Comparison of ENCODE assay signal across 1 cellular context in the genomic region with DNA sequence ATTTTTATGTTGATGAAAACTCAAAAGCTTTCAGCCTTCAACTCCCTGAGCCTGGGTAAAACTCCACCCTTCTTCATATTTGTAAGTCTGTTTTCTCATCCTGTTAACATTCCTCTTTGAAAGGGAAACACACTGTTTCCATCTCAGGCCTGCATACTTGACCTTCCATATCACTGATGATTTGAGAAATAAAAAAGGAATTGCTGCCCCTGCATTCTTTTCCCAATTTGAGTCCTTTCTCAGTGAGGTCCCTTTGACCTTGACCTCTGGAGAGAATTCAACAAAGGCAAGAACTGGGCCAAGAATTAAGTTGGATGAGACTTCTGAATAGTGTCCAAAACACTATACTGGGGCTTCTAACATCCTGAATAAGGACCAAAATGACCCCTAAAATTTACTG.
TF ChIP-seq lines count a peak whose summit lies in the region.

No MANE protein-coding gene starts in this region.

TF ChIP-seq in WTC11, 78 proteins besides CTCF, POLR2A, EP300 and RAD21 (continued from another document):
- TF ChIP-seq TP53 (CRISPR knock-in tag; IDR thresholded peaks at IDR 0.05) (no peak), NFE2L1 (CRISPR knock-in tag; IDR thresholded peaks at IDR 0.05) (no peak), ZNF219 (CRISPR knock-in tag; IDR thresholded peaks at IDR 0.05; ENCODE audit: borderline replicate concordance) (no peak), GABPB1 (CRISPR knock-in tag; IDR thresholded peaks at IDR 0.05) (no peak), MYBL2 (CRISPR knock-in tag; IDR thresholded peaks at IDR 0.05) (no peak), SP1 (CRISPR knock-in tag; conservative IDR thresholded peaks at IDR 0.05) (no peak), ESRRA (CRISPR knock-in tag; IDR thresholded peaks at IDR 0.05; ENCODE audit: borderline replicate concordance) (no peak), GRHL2 (CRISPR knock-in tag; IDR thresholded peaks at IDR 0.05; ENCODE audit: insufficient replicate concordance, severe bottlenecking) (no peak), NR3C1 (CRISPR knock-in tag; conservative IDR thresholded peaks at IDR 0.05; ENCODE audit: low read depth) (no peak), OVOL2 (CRISPR knock-in tag; IDR thresholded peaks at IDR 0.05; ENCODE audit: borderline replicate concordance) (no peak), NFATC4 (CRISPR knock-in tag; IDR thresholded peaks at IDR 0.05) (no peak), IRF2 (CRISPR knock-in tag; IDR thresholded peaks at IDR 0.05; ENCODE audit: borderline replicate concordance, low read depth) (no peak), ZBTB21 (CRISPR knock-in tag; IDR thresholded peaks at IDR 0.05; ENCODE audit: borderline replicate concordance) (no peak)
- TF ChIP-seq, protein P1, sequence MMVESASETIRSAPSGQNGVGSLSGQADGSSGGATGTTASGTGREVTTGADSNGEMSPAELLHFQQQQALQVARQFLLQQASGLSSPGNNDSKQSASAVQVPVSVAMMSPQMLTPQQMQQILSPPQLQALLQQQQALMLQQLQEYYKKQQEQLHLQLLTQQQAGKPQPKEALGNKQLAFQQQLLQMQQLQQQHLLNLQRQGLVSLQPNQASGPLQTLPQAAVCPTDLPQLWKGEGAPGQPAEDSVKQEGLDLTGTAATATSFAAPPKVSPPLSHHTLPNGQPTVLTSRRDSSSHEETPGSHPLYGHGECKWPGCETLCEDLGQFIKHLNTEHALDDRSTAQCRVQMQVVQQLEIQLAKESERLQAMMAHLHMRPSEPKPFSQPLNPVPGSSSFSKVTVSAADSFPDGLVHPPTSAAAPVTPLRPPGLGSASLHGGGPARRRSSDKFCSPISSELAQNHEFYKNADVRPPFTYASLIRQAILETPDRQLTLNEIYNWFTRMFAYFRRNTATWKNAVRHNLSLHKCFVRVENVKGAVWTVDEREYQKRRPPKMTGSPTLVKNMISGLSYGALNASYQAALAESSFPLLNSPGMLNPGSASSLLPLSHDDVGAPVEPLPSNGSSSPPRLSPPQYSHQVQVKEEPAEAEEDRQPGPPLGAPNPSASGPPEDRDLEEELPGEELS (CRISPR knock-in tag; IDR thresholded peaks at IDR 0.05): no peak
- TF ChIP-seq, protein P2, sequence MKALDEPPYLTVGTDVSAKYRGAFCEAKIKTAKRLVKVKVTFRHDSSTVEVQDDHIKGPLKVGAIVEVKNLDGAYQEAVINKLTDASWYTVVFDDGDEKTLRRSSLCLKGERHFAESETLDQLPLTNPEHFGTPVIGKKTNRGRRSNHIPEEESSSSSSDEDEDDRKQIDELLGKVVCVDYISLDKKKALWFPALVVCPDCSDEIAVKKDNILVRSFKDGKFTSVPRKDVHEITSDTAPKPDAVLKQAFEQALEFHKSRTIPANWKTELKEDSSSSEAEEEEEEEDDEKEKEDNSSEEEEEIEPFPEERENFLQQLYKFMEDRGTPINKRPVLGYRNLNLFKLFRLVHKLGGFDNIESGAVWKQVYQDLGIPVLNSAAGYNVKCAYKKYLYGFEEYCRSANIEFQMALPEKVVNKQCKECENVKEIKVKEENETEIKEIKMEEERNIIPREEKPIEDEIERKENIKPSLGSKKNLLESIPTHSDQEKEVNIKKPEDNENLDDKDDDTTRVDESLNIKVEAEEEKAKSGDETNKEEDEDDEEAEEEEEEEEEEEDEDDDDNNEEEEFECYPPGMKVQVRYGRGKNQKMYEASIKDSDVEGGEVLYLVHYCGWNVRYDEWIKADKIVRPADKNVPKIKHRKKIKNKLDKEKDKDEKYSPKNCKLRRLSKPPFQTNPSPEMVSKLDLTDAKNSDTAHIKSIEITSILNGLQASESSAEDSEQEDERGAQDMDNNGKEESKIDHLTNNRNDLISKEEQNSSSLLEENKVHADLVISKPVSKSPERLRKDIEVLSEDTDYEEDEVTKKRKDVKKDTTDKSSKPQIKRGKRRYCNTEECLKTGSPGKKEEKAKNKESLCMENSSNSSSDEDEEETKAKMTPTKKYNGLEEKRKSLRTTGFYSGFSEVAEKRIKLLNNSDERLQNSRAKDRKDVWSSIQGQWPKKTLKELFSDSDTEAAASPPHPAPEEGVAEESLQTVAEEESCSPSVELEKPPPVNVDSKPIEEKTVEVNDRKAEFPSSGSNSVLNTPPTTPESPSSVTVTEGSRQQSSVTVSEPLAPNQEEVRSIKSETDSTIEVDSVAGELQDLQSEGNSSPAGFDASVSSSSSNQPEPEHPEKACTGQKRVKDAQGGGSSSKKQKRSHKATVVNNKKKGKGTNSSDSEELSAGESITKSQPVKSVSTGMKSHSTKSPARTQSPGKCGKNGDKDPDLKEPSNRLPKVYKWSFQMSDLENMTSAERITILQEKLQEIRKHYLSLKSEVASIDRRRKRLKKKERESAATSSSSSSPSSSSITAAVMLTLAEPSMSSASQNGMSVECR (CRISPR knock-in tag; IDR thresholded peaks at IDR 0.05; ENCODE audit: borderline replicate concordance): no peak
- TF ChIP-seq, protein P3, sequence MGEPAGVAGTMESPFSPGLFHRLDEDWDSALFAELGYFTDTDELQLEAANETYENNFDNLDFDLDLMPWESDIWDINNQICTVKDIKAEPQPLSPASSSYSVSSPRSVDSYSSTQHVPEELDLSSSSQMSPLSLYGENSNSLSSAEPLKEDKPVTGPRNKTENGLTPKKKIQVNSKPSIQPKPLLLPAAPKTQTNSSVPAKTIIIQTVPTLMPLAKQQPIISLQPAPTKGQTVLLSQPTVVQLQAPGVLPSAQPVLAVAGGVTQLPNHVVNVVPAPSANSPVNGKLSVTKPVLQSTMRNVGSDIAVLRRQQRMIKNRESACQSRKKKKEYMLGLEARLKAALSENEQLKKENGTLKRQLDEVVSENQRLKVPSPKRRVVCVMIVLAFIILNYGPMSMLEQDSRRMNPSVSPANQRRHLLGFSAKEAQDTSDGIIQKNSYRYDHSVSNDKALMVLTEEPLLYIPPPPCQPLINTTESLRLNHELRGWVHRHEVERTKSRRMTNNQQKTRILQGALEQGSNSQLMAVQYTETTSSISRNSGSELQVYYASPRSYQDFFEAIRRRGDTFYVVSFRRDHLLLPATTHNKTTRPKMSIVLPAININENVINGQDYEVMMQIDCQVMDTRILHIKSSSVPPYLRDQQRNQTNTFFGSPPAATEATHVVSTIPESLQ (CRISPR knock-in tag; IDR thresholded peaks at IDR 0.05): no peak
- TF ChIP-seq, protein P4, sequence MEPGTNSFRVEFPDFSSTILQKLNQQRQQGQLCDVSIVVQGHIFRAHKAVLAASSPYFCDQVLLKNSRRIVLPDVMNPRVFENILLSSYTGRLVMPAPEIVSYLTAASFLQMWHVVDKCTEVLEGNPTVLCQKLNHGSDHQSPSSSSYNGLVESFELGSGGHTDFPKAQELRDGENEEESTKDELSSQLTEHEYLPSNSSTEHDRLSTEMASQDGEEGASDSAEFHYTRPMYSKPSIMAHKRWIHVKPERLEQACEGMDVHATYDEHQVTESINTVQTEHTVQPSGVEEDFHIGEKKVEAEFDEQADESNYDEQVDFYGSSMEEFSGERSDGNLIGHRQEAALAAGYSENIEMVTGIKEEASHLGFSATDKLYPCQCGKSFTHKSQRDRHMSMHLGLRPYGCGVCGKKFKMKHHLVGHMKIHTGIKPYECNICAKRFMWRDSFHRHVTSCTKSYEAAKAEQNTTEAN (CRISPR knock-in tag; IDR thresholded peaks at IDR 0.05): no peak
- TF ChIP-seq, protein P5, sequence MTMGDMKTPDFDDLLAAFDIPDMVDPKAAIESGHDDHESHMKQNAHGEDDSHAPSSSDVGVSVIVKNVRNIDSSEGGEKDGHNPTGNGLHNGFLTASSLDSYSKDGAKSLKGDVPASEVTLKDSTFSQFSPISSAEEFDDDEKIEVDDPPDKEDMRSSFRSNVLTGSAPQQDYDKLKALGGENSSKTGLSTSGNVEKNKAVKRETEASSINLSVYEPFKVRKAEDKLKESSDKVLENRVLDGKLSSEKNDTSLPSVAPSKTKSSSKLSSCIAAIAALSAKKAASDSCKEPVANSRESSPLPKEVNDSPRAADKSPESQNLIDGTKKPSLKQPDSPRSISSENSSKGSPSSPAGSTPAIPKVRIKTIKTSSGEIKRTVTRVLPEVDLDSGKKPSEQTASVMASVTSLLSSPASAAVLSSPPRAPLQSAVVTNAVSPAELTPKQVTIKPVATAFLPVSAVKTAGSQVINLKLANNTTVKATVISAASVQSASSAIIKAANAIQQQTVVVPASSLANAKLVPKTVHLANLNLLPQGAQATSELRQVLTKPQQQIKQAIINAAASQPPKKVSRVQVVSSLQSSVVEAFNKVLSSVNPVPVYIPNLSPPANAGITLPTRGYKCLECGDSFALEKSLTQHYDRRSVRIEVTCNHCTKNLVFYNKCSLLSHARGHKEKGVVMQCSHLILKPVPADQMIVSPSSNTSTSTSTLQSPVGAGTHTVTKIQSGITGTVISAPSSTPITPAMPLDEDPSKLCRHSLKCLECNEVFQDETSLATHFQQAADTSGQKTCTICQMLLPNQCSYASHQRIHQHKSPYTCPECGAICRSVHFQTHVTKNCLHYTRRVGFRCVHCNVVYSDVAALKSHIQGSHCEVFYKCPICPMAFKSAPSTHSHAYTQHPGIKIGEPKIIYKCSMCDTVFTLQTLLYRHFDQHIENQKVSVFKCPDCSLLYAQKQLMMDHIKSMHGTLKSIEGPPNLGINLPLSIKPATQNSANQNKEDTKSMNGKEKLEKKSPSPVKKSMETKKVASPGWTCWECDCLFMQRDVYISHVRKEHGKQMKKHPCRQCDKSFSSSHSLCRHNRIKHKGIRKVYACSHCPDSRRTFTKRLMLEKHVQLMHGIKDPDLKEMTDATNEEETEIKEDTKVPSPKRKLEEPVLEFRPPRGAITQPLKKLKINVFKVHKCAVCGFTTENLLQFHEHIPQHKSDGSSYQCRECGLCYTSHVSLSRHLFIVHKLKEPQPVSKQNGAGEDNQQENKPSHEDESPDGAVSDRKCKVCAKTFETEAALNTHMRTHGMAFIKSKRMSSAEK (CRISPR knock-in tag; IDR thresholded peaks at IDR 0.05; ENCODE audit: borderline replicate concordance): no peak
